In the genomic region with DNA sequence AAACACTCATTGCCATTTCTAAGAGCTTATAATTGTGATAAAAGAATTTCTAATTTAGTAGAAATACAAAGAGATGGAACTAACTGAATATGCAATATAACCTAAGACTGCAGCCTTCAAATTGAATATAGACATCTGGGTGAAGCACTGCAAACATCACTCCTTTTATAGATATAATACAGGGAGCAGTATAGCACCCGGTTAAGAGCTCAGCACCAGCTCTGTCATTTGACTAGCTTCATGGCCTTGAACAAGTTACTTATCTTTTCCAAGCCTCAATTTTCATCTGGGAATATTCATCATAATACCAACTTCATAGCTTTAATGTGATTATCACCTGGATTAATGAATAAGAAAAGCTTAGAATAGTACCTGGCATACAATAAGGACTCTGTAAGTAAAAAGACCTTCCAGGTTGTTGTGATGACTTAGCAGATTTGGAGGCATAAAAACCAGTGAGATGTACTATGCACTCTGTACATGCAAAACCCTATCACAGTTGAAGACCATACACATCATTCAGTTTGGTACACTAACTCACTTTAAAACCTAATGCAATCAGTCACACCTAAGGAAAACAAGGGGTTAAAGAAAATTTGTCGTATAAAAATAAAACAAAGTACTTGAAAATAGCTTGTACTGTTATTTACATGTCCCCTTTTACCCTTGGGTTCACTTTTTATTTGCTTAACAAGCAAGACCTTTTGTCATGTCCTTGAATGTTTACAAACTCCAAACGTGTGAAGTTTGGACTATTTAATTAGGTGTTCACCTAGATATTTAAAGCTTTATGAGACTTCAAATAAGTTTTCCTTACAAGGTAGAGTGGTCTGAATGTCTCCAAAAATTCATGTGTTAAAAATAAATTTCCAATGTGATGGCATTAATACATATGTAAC, we compare ENCODE assay signal across 30 cellular contexts.
"Had no signal": no experiment of that assay in that cellular context is flagged by ENCODE, and none has a peak within 500 bp of the region (broad histone marks: within the 10 kb centered on the region; RNA-seq: fewer than 3 reads in every experiment).

No MANE protein-coding gene starts in this region.

- H3K4me1 ChIP-seq: ascending aorta, breast epithelium, Peyer's patch, SJSA1 had no signal

- H3K36me3 ChIP-seq: ascending aorta, breast epithelium, Peyer's patch, SJSA1 had no signal

- DNase-seq: activated CD4-positive, alpha-beta T cell treated with anti-CD3 and anti-CD28 coated beads for 36 hours; activated CD4-positive, alpha-beta T cell treated with anti-CD3 and anti-CD28 coated beads, Interleukin-2, amount 10 ng/mL, durations not matched to agents 7 days and 5 days; activated CD4-positive, alpha-beta T cell treated with anti-CD3 and anti-CD28 coated beads, Interleukin-2, amount 50 U/mL, for 48 hours; activated CD8-positive, alpha-beta T cell treated with anti-CD3 and anti-CD28 coated beads, Interleukin-2, amount 10 ng/mL, durations not matched to agents 7 days and 5 days; activated gamma-delta T cell; activated naive CD4-positive, alpha-beta T cell treated with Interleukin-2 at 50 U/mL for 16 hours; activated naive CD8-positive, alpha-beta T cell treated with anti-CD3 and anti-CD28 coated beads, Interleukin-2, amount 10 ng/mL, durations not matched to agents 7 days and 5 days; activated T-cell treated with anti-CD3 and anti-CD28 coated beads, Interleukin-2, amount 50 U/mL, for 24 hours; amygdala; Kasumi-1; MM.1S; NCI-H1092 treated with DMSO at 0.1 percent for 48 hours; NCI-H1417; NCI-H146; NCI-H187; NCI-H2029 treated with DMSO at 0.1 percent for 48 hours; NCI-H2107; NCI-H2171; NCI-H524; NCI-H69; Peyer's patch; RPMI8226; SHP77 treated with DMSO at 0.1 percent for 48 hours; SK-N-SH had no signal

- H3K4me3 ChIP-seq: ascending aorta, breast epithelium, Peyer's patch, SJSA1 had no signal

- H3K4me2 ChIP-seq: SK-N-SH had no signal

- ATAC-seq: activated CD4-positive, alpha-beta T cell treated with anti-CD3 and anti-CD28 coated beads for 36 hours; activated CD4-positive, CD25-positive, alpha-beta regulatory T cell treated with anti-CD3 and anti-CD28 coated beads, Interleukin-2, amount 50 U/mL, for 24 hours; activated CD8-positive, alpha-beta T cell treated with anti-CD3 and anti-CD28 coated beads, Interleukin-2, amount 10 ng/mL, durations not matched to agents 7 days and 5 days; WTC11 had no signal

- H3K27ac ChIP-seq: ascending aorta, breast epithelium, Peyer's patch, SJSA1 had no signal

- H3K9ac ChIP-seq: SK-N-SH had no signal

- H3K27me3 ChIP-seq: ascending aorta, breast epithelium, Peyer's patch, SJSA1 had no signal

- FAIRE-seq: TTC549 had no signal

- H3K9me3 ChIP-seq: ascending aorta, breast epithelium, Peyer's patch, SJSA1, SK-N-SH had no signal
